1 cellular context compared by ENCODE assay signal in the genomic region with DNA sequence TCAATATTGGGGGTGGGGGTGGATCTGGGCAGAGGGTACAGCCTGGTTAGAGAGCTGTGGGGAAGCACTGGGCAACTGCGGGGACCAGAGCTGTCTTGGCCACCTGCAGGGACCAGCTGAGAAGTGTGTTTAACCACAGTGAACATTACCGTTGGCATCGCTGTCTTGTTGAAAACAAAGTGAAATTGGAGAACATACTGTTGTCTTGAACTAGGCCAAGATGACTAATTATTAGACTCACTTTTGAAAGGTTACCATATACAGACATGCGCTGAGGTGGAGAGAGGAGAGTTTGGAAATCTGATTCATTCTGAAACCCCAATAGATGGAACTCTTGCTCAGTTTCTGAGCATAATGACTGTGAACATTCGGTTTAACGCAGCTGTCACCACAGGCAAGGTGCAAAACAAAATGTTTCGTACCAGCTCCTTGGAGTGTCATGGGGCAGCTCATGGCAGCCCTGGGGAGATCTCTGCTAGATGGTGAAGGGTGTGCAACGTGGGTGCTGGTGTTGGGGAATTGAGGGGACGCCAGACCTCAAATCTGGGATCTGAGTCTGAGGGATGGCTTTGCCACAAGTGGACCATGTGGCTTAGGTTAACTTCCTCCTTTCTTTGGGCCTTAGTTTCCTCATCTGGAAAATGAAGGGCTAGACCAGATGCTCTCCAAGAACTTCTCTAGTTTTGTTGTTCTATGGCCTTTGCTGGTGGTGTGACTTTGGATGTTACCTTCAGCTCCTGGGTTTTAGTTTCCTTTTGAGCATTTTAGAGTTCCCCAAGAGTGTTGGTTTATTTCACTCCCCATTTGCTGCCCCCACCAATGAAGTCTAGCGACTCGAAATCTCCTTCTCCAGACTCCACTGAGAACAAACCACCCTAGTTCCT.
TF ChIP-seq lines count a peak whose summit lies in the region.

No MANE protein-coding gene starts in this region.

TF ChIP-seq in GM23338, 12 proteins besides CTCF, POLR2A, EP300 and RAD21 (continued from another document):
- TF ChIP-seq, protein P1, sequence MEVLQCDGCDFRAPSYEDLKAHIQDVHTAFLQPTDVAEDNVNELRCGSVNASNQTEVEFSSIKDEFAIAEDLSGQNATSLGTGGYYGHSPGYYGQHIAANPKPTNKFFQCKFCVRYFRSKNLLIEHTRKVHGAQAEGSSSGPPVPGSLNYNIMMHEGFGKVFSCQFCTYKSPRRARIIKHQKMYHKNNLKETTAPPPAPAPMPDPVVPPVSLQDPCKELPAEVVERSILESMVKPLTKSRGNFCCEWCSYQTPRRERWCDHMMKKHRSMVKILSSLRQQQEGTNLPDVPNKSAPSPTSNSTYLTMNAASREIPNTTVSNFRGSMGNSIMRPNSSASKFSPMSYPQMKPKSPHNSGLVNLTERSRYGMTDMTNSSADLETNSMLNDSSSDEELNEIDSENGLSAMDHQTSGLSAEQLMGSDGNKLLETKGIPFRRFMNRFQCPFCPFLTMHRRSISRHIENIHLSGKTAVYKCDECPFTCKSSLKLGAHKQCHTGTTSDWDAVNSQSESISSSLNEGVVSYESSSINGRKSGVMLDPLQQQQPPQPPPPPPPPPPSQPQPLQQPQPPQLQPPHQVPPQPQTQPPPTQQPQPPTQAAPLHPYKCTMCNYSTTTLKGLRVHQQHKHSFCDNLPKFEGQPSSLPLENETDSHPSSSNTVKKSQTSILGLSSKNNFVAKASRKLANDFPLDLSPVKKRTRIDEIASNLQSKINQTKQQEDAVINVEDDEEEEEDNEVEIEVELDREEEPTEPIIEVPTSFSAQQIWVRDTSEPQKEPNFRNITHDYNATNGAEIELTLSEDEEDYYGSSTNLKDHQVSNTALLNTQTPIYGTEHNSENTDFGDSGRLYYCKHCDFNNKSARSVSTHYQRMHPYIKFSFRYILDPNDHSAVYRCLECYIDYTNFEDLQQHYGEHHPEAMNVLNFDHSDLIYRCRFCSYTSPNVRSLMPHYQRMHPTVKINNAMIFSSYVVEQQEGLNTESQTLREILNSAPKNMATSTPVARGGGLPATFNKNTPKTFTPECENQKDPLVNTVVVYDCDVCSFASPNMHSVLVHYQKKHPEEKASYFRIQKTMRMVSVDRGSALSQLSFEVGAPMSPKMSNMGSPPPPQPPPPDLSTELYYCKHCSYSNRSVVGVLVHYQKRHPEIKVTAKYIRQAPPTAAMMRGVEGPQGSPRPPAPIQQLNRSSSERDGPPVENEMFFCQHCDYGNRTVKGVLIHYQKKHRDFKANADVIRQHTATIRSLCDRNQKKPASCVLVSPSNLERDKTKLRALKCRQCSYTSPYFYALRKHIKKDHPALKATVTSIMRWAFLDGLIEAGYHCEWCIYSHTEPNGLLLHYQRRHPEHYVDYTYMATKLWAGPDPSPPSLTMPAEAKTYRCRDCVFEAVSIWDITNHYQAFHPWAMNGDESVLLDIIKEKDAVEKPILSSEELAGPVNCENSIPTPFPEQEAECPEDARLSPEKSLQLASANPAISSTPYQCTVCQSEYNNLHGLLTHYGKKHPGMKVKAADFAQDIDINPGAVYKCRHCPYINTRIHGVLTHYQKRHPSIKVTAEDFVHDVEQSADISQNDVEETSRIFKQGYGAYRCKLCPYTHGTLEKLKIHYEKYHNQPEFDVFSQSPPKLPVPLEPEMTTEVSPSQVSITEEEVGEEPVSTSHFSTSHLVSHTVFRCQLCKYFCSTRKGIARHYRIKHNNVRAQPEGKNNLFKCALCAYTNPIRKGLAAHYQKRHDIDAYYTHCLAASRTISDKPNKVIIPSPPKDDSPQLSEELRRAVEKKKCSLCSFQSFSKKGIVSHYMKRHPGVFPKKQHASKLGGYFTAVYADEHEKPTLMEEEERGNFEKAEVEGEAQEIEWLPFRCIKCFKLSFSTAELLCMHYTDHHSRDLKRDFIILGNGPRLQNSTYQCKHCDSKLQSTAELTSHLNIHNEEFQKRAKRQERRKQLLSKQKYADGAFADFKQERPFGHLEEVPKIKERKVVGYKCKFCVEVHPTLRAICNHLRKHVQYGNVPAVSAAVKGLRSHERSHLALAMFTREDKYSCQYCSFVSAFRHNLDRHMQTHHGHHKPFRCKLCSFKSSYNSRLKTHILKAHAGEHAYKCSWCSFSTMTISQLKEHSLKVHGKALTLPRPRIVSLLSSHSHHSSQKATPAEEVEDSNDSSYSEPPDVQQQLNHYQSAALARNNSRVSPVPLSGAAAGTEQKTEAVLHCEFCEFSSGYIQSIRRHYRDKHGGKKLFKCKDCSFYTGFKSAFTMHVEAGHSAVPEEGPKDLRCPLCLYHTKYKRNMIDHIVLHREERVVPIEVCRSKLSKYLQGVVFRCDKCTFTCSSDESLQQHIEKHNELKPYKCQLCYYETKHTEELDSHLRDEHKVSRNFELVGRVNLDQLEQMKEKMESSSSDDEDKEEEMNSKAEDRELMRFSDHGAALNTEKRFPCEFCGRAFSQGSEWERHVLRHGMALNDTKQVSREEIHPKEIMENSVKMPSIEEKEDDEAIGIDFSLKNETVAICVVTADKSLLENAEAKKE (CRISPR knock-in tag; IDR thresholded peaks at IDR 0.05) = no peak
- TF ChIP-seq ZNF331 (CRISPR knock-in tag; IDR thresholded peaks at IDR 0.05; ENCODE audit: low read depth) (no peak), JUNB (IDR thresholded peaks at IDR 0.05; ENCODE audit: unreplicated experiment) (no peak), NANOG (IDR thresholded peaks at IDR 0.05; ENCODE audit: borderline replicate concordance) (no peak), STAT1 (IDR thresholded peaks at IDR 0.05; ENCODE audit: unreplicated experiment) (no peak), EZH2phosphoT487 (IDR thresholded peaks at IDR 0.05; ENCODE audit: unreplicated experiment) (no peak), REST (IDR thresholded peaks at IDR 0.05; ENCODE audit: unreplicated experiment) (no peak), ETS1 (IDR thresholded peaks at IDR 0.05) (no peak)
TF ChIP-seq in GM23338: peak in this region for 0.
